Comparison of ENCODE assay signal across 1 cellular context in genomic region chr16:69150146-69150865, GRCh38.
TF ChIP-seq lines count a peak whose summit lies in the region.

No MANE protein-coding gene starts in this region.

TF ChIP-seq in H1, 55 proteins besides CTCF, POLR2A, EP300 and RAD21:
- no peak for TF ChIP-seq CREB1 (IDR thresholded peaks at IDR 0.05)
- no peak for TF ChIP-seq EGR1 (IDR thresholded peaks at IDR 0.05; ENCODE audit: borderline replicate concordance, low read depth, low read length)
- TF ChIP-seq KDM1A (IDR thresholded peaks at IDR 0.05; ENCODE audit: borderline replicate concordance, low read length), result no peak
- TF ChIP-seq GABPA (IDR thresholded peaks at IDR 0.05; ENCODE audit: borderline replicate concordance, insufficient read depth, low read length), result no peak
- TF ChIP-seq ATF3 (IDR thresholded peaks at IDR 0.05; ENCODE audit: insufficient read depth, low read depth, low read length), result no peak
- TF ChIP-seq SIN3A (conservative IDR thresholded peaks at IDR 0.05 in 1 of 2, IDR thresholded peaks at IDR 0.05 in 1 of 2; ENCODE audit: low read depth in 1 of 2, low read length in 2 of 2), result no peak
- TF ChIP-seq GTF2F1 (IDR thresholded peaks at IDR 0.05; ENCODE audit: borderline replicate concordance, low read depth, low read length), result no peak
- TF ChIP-seq PHF8 (conservative IDR thresholded peaks at IDR 0.05; ENCODE audit: low read depth, low read length), result no peak
- no peak for TF ChIP-seq RXRA (IDR thresholded peaks at IDR 0.05; ENCODE audit: insufficient read depth, low read depth, low read length)
- TF ChIP-seq KDM4A (IDR thresholded peaks at IDR 0.05; ENCODE audit: low read depth, low read length, severe bottlenecking), result no peak
- TF ChIP-seq TBP (IDR thresholded peaks at IDR 0.05; ENCODE audit: low read depth, low read length), result no peak
- no peak for TF ChIP-seq CEBPB (IDR thresholded peaks at IDR 0.05; ENCODE audit: low read depth, low read length)
- no peak for TF ChIP-seq BCL11A (IDR thresholded peaks at IDR 0.05; ENCODE audit: low read depth in 2 of 2, low read length in 2 of 2)
- TF ChIP-seq FOSL1 (IDR thresholded peaks at IDR 0.05; ENCODE audit: insufficient read depth, low read depth, low read length), result no peak
- no peak for TF ChIP-seq TEAD4 (IDR thresholded peaks at IDR 0.05; ENCODE audit: low read depth, low read length)
- no peak for TF ChIP-seq SP1 (IDR thresholded peaks at IDR 0.05; ENCODE audit: low read depth, low read length)
- TF ChIP-seq CHD1 (IDR thresholded peaks at IDR 0.05; ENCODE audit: low read depth, low read length), result no peak
- no peak for TF ChIP-seq CHD2 (IDR thresholded peaks at IDR 0.05; ENCODE audit: low read length)
- no peak for TF ChIP-seq RBBP5 (IDR thresholded peaks at IDR 0.05; ENCODE audit: borderline replicate concordance, low read depth, low read length)
